ENCODE assay signal across 19 cellular contexts in genomic region chr10:92993671-92994304, GRCh38.
DNase-seq lines count a peak whose midpoint lies in the region; ATAC-seq, FAIRE-seq and TF ChIP-seq lines count a peak whose summit lies in the region.
"Had no signal": no experiment of that assay in that cellular context is flagged by ENCODE, and none has a peak within 500 bp of the region (broad histone marks: within the 10 kb centered on the region; RNA-seq: fewer than 3 reads in every experiment).

No MANE protein-coding gene starts in this region.

- DNase-seq in A549 (ENCODE audit: low read depth in 1 of 2, low spot score in 1 of 2) = no peak
- peak; percentile 15 for DNase-seq in EH (ENCODE audit: low read depth)
- DNase-seq in NCI-H1417 (lab: John Stamatoyannopoulos, UW) = peak; percentile 34 to 93 (median 67)
- DNase-seq in T-helper 17 cell = no peak
- no peak for DNase-seq in hypothalamus (lab: John Stamatoyannopoulos, UW)
- no peak for DNase-seq in activated CD4-positive, CD25-positive, alpha-beta regulatory T cell treated with anti-CD3 and anti-CD28 coated beads, Interleukin-2, amount 50 U/mL, for 72 hours
- DNase-seq in cerebellar nuclear complex (lab: John Stamatoyannopoulos, UW) = no peak
- DNase-seq in NCI-H2029 (lab: John Stamatoyannopoulos, UW) = no peak
- DNase-seq: activated B cell treated with CpG ODN at 0.5 μM for 24 hours; activated CD8-positive, alpha-beta memory T cell treated with anti-CD3 and anti-CD28 coated beads, Interleukin-2, amount 50 U/mL, for 4 hours; effector CD4-positive, alpha-beta T cell; mammary epithelial cell; NCI-H1092; nephron progenitor cell; stimulated activated CD4-positive, alpha-beta T cell treated with anti-CD3 and anti-CD28 coated beads, Interleukin-2, amount 100 ng/mL, for 24 hours; stimulated activated CD8-positive, alpha-beta memory T cell treated with anti-CD3 and anti-CD28 coated beads, Interleukin-4, amount 100 ng/mL, for 48 hours had no signal

- WGBS in A549 (ENCODE audit: missing lambda C conversion rate) = 90% methylated on average over 2 of the region's 2 CpGs

- TF ChIP-seq POLR2A in A549 (IDR thresholded peaks at IDR 0.05; ENCODE audit: low read length) = no peak

- H3K4me2 ChIP-seq in A549 = no peak overlapping the region

- TF ChIP-seq EP300 in A549 (IDR thresholded peaks at IDR 0.05) = no peak

- peak; percentile 13 for FAIRE-seq in A549 (lab: Jason Lieb, UNC)

- peaks cover 2% of the 10 kb centered on the region for H3K36me3 Mint-ChIP-seq in T-helper 17 cell (ENCODE audit: low read depth)
- H3K36me3 Mint-ChIP-seq: activated naive CD4-positive, alpha-beta T cell treated with anti-CD3 and anti-CD28 coated beads, Interleukin-2, amount 50 U/mL, for 24 hours had no signal

- H3K4me1 ChIP-seq in A549 = no peaks in the 10 kb centered on the region

- CTCF ChIA-PET in A549 (lab: Yijun Ruan, JAX) = interaction anchor here (1.0 to 1.4 kb wide), 2 partner anchors 13 to 86 kb away, joined by 4 read pairs; no protein-coding TSS in a partner anchor

- peak overlapping the region; percentile 56 for H3K27ac Mint-ChIP-seq in T-helper 17 cell
- H3K27ac Mint-ChIP-seq: activated B cell treated with CpG ODN at 0.5 μM for 24 hours; activated naive CD4-positive, alpha-beta T cell treated with anti-CD3 and anti-CD28 coated beads, Interleukin-2, amount 50 U/mL, for 24 hours; nephron progenitor cell had no signal

- POLR2A ChIA-PET in A549 (lab: Yijun Ruan, JAX) = no interaction called here

- H3K4me3 ChIP-seq in A549 = no peak overlapping the region
- H3K4me3 ChIP-seq: right atrium auricular region, tibial nerve had no signal

- no peaks in the 10 kb centered on the region for H3K27me3 Mint-ChIP-seq in T-helper 17 cell
- H3K27me3 Mint-ChIP-seq: activated B cell treated with CpG ODN at 0.5 μM for 24 hours; activated naive CD4-positive, alpha-beta T cell treated with anti-CD3 and anti-CD28 coated beads, Interleukin-2, amount 50 U/mL, for 24 hours had no signal

- ATAC-seq in A549 = no peak
- ATAC-seq in T-helper 17 cell = no peak

- no peak for TF ChIP-seq CTCF in A549 (IDR thresholded peaks at IDR 0.05)

- H3K9me3 ChIP-seq in A549 (no peaks in the 10 kb centered on the region), T-helper 17 cell (ENCODE audit: control insufficient read depth, low read length, poor library complexity, severe bottlenecking) (no peaks in the 10 kb centered on the region)
- H3K9me3 ChIP-seq: right atrium auricular region, tibial nerve had no signal

- H3K4me1 Mint-ChIP-seq in T-helper 17 cell = peaks cover 8% of the 10 kb centered on the region
- H3K4me1 Mint-ChIP-seq: activated B cell treated with CpG ODN at 0.5 μM for 24 hours had no signal

- no peak for TF ChIP-seq RAD21 in A549 (conservative IDR thresholded peaks at IDR 0.05 in 1 of 2, IDR thresholded peaks at IDR 0.05 in 1 of 2)

- no peak overlapping the region for H3K27ac ChIP-seq in A549
- H3K27ac ChIP-seq: right atrium auricular region, tibial nerve had no signal

- no peak overlapping the region for H3K4me3 Mint-ChIP-seq in T-helper 17 cell
- H3K4me3 Mint-ChIP-seq: activated B cell treated with CpG ODN at 0.5 μM for 24 hours; activated naive CD4-positive, alpha-beta T cell treated with anti-CD3 and anti-CD28 coated beads, Interleukin-2, amount 50 U/mL, for 24 hours; nephron progenitor cell had no signal

TF ChIP-seq in A549, 52 proteins besides CTCF, POLR2A, EP300 and RAD21:
- TF ChIP-seq, protein P1, sequence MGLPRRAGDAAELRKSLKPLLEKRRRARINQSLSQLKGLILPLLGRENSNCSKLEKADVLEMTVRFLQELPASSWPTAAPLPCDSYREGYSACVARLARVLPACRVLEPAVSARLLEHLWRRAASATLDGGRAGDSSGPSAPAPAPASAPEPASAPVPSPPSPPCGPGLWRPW (IDR thresholded peaks at IDR 0.05) = no peak
- no peak for TF ChIP-seq CHD2 (IDR thresholded peaks at IDR 0.05; ENCODE audit: low read length, partially characterized antibody)
- no peak for TF ChIP-seq ZSCAN20 (CRISPR knock-in tag; IDR thresholded peaks at IDR 0.05)
- no peak for TF ChIP-seq BHLHE40 (IDR thresholded peaks at IDR 0.05; ENCODE audit: low read depth, low read length)
- no peak for TF ChIP-seq NFE2L2 (conservative IDR thresholded peaks at IDR 0.05; ENCODE audit: low read length)

Comparison
In these comparisons a context has a peak if more than half of its experiments do, and no peak if none do; other contexts are left out.
1. DNase-seq: peak in EH (single experiment) and NCI-H1417 (3 of 3); none in A549 (0 of 2), T-helper 17 cell (0 of 3), hypothalamus (0 of 51), activated CD4-positive, CD25-positive, alpha-beta regulatory T cell treated with anti-CD3 and anti-CD28 coated beads, Interleukin-2, amount 50 U/mL, for 72 hours (single experiment), cerebellar nuclear complex (0 of 2) and NCI-H2029 (single experiment).